ENCODE assay signal across 8 cellular contexts in the genomic region with DNA sequence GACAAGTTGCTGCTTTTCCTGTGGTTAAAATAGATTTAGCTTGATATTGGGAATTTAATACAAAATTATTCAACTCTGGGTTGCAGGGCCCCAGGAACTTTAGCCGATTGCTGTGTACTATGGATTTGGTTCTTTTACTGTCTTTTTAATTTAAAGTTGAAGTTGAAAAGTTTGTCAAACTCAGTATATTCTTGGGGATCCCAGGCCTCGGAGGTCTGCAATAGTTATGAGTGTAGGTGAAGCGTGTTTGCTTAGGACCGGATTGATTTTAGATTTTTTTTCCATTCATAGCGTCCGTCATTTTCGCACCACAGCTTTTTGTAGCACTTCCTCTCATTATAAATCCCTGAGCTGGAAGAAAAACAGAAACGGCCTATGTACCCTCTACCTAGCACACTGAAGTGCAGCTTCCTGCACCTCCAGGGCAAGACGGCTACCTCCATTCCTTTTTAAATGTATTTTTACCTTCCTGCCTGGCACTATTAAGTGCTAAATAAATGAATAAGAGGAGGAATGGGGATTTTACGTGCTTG. TPM values are rescaled to one million over a fixed set of nuclear protein-coding genes. Genes with fewer than 3 reads are reported as not detected.
DNase-seq lines count a peak whose midpoint lies in the region; ATAC-seq and TF ChIP-seq lines count a peak whose summit lies in the region.

No MANE protein-coding gene starts in this region.

- H3K36me3 ChIP-seq in SJCRH30: no peaks in the 10 kb centered on the region
- H3K36me3 ChIP-seq in mucosa of rectum (ENCODE audit: control insufficient read depth in 2 of 2, insufficient read depth in 2 of 2, low read length in 2 of 2): peaks cover 0 to 4% of the 10 kb centered on the region in 2 donors

- peak overlapping the region; percentile 88 for H3K27ac ChIP-seq in SJCRH30
- H3K27ac ChIP-seq in mucosa of rectum (ENCODE audit: low read depth in 2 of 2, low read length in 2 of 2): peak overlapping the region; percentile 96 to 97

- H3K4me1 ChIP-seq in SJCRH30 (no peaks in the 10 kb centered on the region; the same call in 1 of the 2 replicates), mucosa of rectum (ENCODE audit: control insufficient read depth in 2 of 2, insufficient read depth in 2 of 2, low read length in 2 of 2) (peaks cover 9% of the 10 kb centered on the region in 2 donors)

- no peaks in the 10 kb centered on the region for H3K27me3 ChIP-seq in SJCRH30
- no peaks in the 10 kb centered on the region for H3K27me3 ChIP-seq in mucosa of rectum (ENCODE audit: control insufficient read depth in 2 of 2, insufficient read depth in 2 of 2, low read length in 2 of 2)

- POLR2A ChIA-PET in AG04449 (lab: Yijun Ruan, JAX): interaction anchor here (0.7 to 1.8 kb wide), 7 partner anchors 9 to 38 kb away, joined by 3 to 5 read pairs (median 4); no protein-coding TSS in a partner anchor

- peak overlapping the region; percentile 88 for H3K4me3 ChIP-seq in AG04449 (ENCODE audit: low read depth, low read length)
- peak overlapping the region; percentile 69 for H3K4me3 ChIP-seq in SJCRH30
- peak overlapping the region; percentile 98 to 99 for H3K4me3 ChIP-seq in mucosa of rectum (ENCODE audit: low read length in 2 of 2)

- no peak for TF ChIP-seq CTCF in AG04449 (IDR thresholded peaks at IDR 0.05; ENCODE audit: insufficient read depth, low read length, missing control alignments)

- CTCF ChIA-PET in AG04449 (lab: Yijun Ruan, JAX): no interaction called here

- no peaks in the 10 kb centered on the region for H3K9me3 ChIP-seq in SJCRH30 (replicated peaks)
- H3K9me3 ChIP-seq in mucosa of rectum (ENCODE audit: control insufficient read depth in 2 of 2, low read length in 2 of 2): no peaks in the 10 kb centered on the region

- ATAC-seq in GM18502 (IDR thresholded peaks at IDR 0.05; ENCODE audit: poor library complexity, unreplicated experiment): peak; percentile 25
- ATAC-seq in HG03095 (IDR thresholded peaks at IDR 0.05; ENCODE audit: unreplicated experiment): peak; percentile 19
- no peak for ATAC-seq in HG03097 (IDR thresholded peaks at IDR 0.05; ENCODE audit: low FRiP score, unreplicated experiment)

- peak overlapping the region; percentile 88 to 91 for H3K9ac ChIP-seq in mucosa of rectum (ENCODE audit: low read depth in 1 of 2, low read length in 2 of 2)

- DNase-seq in AG04449 (ENCODE audit: low read depth, low spot score) (no peak), SJCRH30 (peak in 1 of 2 experiments; percentile 38), dermis microvascular lymphatic vessel endothelial cell (ENCODE audit: low read depth in 2 of 2) (peak; percentile 49), putamen (ENCODE audit: low spot score) (no peak)

RNA-seq across cellular contexts. Expression of gene AGA, which starts 0.5 kb away (rescaled TPM):
- total RNA-seq in SJCRH30 (2014; rRNA removed; shearing (Covaris generic)): 1.5 and 1.9 TPM in 2 replicates
- 28.2 and 34.0 TPM in 2 replicates for total RNA-seq in dermis microvascular lymphatic vessel endothelial cell

Comparison
In these comparisons a context has a peak if more than half of its experiments do, and no peak if none do; other contexts are left out.
1. DNase-seq: peak in dermis microvascular lymphatic vessel endothelial cell (2 of 2); none in AG04449 (single experiment) and putamen (single experiment).
2. RNA of gene AGA, which starts 0.5 kb away (total RNA-seq): 28.2 to 34.0 TPM in dermis microvascular lymphatic vessel endothelial cell; 1.5 to 1.9 TPM in SJCRH30; every median in the first group is over 10 times any median in the second.
3. Peak in every context shown above with its lines, with median percentiles within 50 percentile points of each other: H3K4me3 ChIP-seq.